10 cellular contexts compared by ENCODE assay signal in genomic region chr5:180787025-180787424, GRCh38. TPM values are rescaled to one million over a fixed set of nuclear protein-coding genes. Genes with fewer than 3 reads are reported as not detected.
A peak's percentile ranks its signal among the peaks of the same experiment; 100 is the strongest.
DNase-seq lines count a peak whose midpoint lies in the region; ATAC-seq and TF ChIP-seq lines count a peak whose summit lies in the region.
"Had no signal": no experiment of that assay in that cellular context is flagged by ENCODE, and none has a peak within 500 bp of the region (broad histone marks: within the 10 kb centered on the region; RNA-seq: fewer than 3 reads in every experiment).

No MANE protein-coding gene starts in this region.

- peaks cover 33% of the 10 kb centered on the region for H3K36me3 ChIP-seq in upper lobe of right lung

- H3K9me3 Mint-ChIP-seq in naive thymus-derived CD8-positive, alpha-beta T cell = no peaks in the 10 kb centered on the region

- H3K27ac Mint-ChIP-seq in naive thymus-derived CD8-positive, alpha-beta T cell = peak overlapping the region; percentile 71 to 92 (median 87)

- H3K4me3 ChIP-seq in coronary artery = no peak overlapping the region
- no peak overlapping the region for H3K4me3 ChIP-seq in upper lobe of right lung

- peaks cover 40% of the 10 kb centered on the region for H3K4me1 ChIP-seq in upper lobe of right lung

- no peaks in the 10 kb centered on the region for H3K9me3 ChIP-seq in upper lobe of right lung

- H3K36me3 Mint-ChIP-seq in naive thymus-derived CD8-positive, alpha-beta T cell = peaks cover 0 to 32% (median 0%) of the 10 kb centered on the region in 3 donors

- H3K4me1 Mint-ChIP-seq in naive thymus-derived CD8-positive, alpha-beta T cell = peaks cover 26 to 74% (median 56%) of the 10 kb centered on the region in 4 donors

- H3K27me3 ChIP-seq in upper lobe of right lung = no peaks in the 10 kb centered on the region

- peak; percentile 9 for ATAC-seq in Right ventricle myocardium inferior
- ATAC-seq in naive thymus-derived CD8-positive, alpha-beta T cell = no peak
- no peak for ATAC-seq in upper lobe of right lung
- no peak for ATAC-seq in HG02623 (IDR thresholded peaks at IDR 0.05; ENCODE audit: unreplicated experiment)
- ATAC-seq in HG03097 (IDR thresholded peaks at IDR 0.05; ENCODE audit: low FRiP score, unreplicated experiment) = no peak

- no peak for DNase-seq in Right ventricle myocardium inferior (ENCODE audit: missing footprints)
- no peak for DNase-seq in cardiac septum (ENCODE audit: low spot score)
- DNase-seq in coronary artery (ENCODE audit: low spot score) = no peak
- no peak for DNase-seq in naive thymus-derived CD8-positive, alpha-beta T cell
- DNase-seq in upper lobe of right lung = peak; percentile 57
- DNase-seq in GDM1 (lab: John Stamatoyannopoulos, UW) = no peak
- DNase-seq: activated T-cell treated with anti-CD3 and anti-CD28 coated beads, Interleukin-2, amount 50 U/mL, for 1 hour; OCI-M1 had no signal

- POLR2A ChIA-PET in naive thymus-derived CD8-positive, alpha-beta T cell (lab: Charles Lee) = interaction anchor here (1.3 to 3.2 kb wide), 3 partner anchors 15 to 44 kb away, joined by 5 to 22 read pairs (median 7); partner anchors contain the start of gene MGAT1

- intact Hi-C loops in Right ventricle myocardium inferior (cut with DNase I) (loop anchor here (10.0 kb wide), 1 partner anchor 368 kb away; no protein-coding TSS in a partner anchor), cardiac septum (cut with DNase I) (loop anchor here (5.0 kb wide), 2 partner anchors 75 to 370 kb away; partner anchors contain the start of gene ZFP62), upper lobe of right lung (cut with DNase I) (no loop called here)

- TF ChIP-seq CTCF in coronary artery (IDR thresholded peaks at IDR 0.05) = no peak
- TF ChIP-seq CTCF in upper lobe of right lung (IDR thresholded peaks at IDR 0.05) = no peak

- H3K4me3 Mint-ChIP-seq in naive thymus-derived CD8-positive, alpha-beta T cell = peak overlapping the region in 2 of 10 donors; percentile 10 to 26

- H3K27me3 Mint-ChIP-seq in naive thymus-derived CD8-positive, alpha-beta T cell = no peaks in the 10 kb centered on the region

- H3K27ac ChIP-seq in coronary artery (peak overlapping the region; percentile 76 to 86), upper lobe of right lung (peak overlapping the region; percentile 69)

RNA-seq across cellular contexts. Expression of gene MGAT1, which starts 15.6 kb away (rescaled TPM):
- total RNA-seq in Right ventricle myocardium inferior = 76.0 TPM
- 66.0 TPM for total RNA-seq in cardiac septum
- total RNA-seq in naive thymus-derived CD8-positive, alpha-beta T cell = 100 to 1,000 TPM; 195 to 205 TPM
- 100 to 1,000 TPM; 108 to 149 (median 111) TPM for polyA plus RNA-seq in naive thymus-derived CD8-positive, alpha-beta T cell
- 216 TPM for total RNA-seq in upper lobe of right lung

RNA-seq across cellular contexts. Expression of gene OR2Y1, which starts 47.2 kb away (rescaled TPM):
- total RNA-seq in Right ventricle myocardium inferior = not detected
- total RNA-seq in cardiac septum = not detected
- not detected for total RNA-seq in naive thymus-derived CD8-positive, alpha-beta T cell
- polyA plus RNA-seq in naive thymus-derived CD8-positive, alpha-beta T cell = not detected
- total RNA-seq in upper lobe of right lung = not detected
